8 cellular contexts compared by ENCODE assay signal in the genomic region with DNA sequence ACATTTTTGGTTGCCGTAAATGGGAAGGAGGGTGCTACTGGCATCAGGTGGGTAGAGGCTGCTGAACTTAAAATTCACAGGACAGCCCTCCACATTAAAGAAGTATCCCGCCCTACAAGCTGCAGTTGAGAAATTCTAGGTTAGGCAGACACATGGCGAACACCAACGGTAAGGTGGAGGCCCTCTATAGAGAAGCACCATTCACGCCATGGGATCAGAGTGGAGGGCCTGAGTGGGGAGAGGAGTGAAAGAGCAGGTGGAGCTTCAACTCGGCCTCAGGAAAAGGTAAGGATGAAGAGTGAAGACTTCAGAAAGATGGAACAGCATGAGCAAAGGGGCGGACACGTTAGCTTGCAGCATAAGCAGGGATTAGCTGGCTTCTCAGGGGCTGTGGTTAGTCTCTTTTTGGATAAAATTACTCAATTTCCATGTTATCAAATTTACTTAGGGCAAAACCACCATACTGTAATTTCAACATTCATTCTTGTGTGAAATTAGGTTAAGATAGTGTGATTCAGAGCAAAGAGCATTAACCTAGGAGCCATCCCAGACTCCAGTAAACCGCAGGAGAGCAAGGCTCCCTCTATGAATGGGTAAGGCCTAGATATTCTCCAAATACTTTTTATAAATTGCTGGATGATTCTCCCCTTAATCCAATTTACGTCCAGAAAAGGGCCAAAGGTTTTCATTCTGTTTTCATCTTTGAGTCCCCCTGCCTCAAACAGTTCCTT. TPM values are rescaled to one million over a fixed set of nuclear protein-coding genes. Genes with fewer than 3 reads are reported as not detected.
A peak's percentile ranks its signal among the peaks of the same experiment; 100 is the strongest.
DNase-seq lines count a peak whose midpoint lies in the region; ATAC-seq and TF ChIP-seq lines count a peak whose summit lies in the region.

No MANE protein-coding gene starts in this region.

- H3K4me3 ChIP-seq in MG63: peak overlapping the region; percentile 71

- peaks cover 38% of the 10 kb centered on the region for H3K36me3 ChIP-seq in MG63

- intact Hi-C loops in MCF 10A (cut with micrococcal nuclease): loop anchor here (1.0 to 5.0 kb wide), 2 partner anchors 56 to 590 kb away; no protein-coding TSS in a partner anchor

- no TSS peak for BruUV-seq in MCF 10A (replicated peaks; lab: Mats Ljungman, UMichigan)

- no peak for TF ChIP-seq CTCF in C4-2B (conservative IDR thresholded peaks at IDR 0.05)
- TF ChIP-seq CTCF in MCF 10A (IDR thresholded peaks at IDR 0.05; ENCODE audit: unreplicated experiment): no peak

- peak overlapping the region; percentile 92 for H3K27ac ChIP-seq in C4-2B

- H3K4me3 Mint-ChIP-seq in MCF 10A (ENCODE audit: unreplicated experiment) (peak overlapping the region; percentile 83), naive B cell (peak overlapping the region; percentile 88 to 99 (median 96))

- ATAC-seq in naive B cell (ENCODE audit: low read depth in 2 of 2): no peak
- no peak for ATAC-seq in HG03439 (IDR thresholded peaks at IDR 0.05; ENCODE audit: unreplicated experiment)

- peaks cover 48% of the 10 kb centered on the region for H3K36me3 Mint-ChIP-seq in MCF 10A (ENCODE audit: insufficient read depth, unreplicated experiment)
- peaks cover 20 to 24% of the 10 kb centered on the region in 2 donors for H3K36me3 Mint-ChIP-seq in naive B cell

- CTCF ChIA-PET in MCF 10A (lab: Yijun Ruan, JAX): interaction anchor here (0.6 to 1.3 kb wide), 3 partner anchors 56 to 666 kb away, joined by 3 to 4 read pairs (median 3); no protein-coding TSS in a partner anchor

- H3K4me1 Mint-ChIP-seq in MCF 10A (ENCODE audit: insufficient read depth, unreplicated experiment) (peaks cover 6% of the 10 kb centered on the region), naive B cell (peaks cover 17 to 28% (median 21%) of the 10 kb centered on the region in 3 donors)

- H3K27me3 ChIP-seq in MG63: no peaks in the 10 kb centered on the region

- H3K9me3 Mint-ChIP-seq in MCF 10A (ENCODE audit: unreplicated experiment) (peaks cover 20% of the 10 kb centered on the region), naive B cell (peaks cover 7 to 25% (median 19%) of the 10 kb centered on the region in 7 donors)

- DNase-seq in MG63 (no peak), MCF 10A (ENCODE audit: unreplicated experiment) (peak; percentile 11), naive B cell (no peak), glomerular visceral epithelial cell (ENCODE audit: extremely low spot score) (no peak), DMS114 treated with DMSO at 0.1 percent for 48 hours (lab: John Stamatoyannopoulos, UW; ENCODE audit: unreplicated experiment) (no peak), NOMO-1 treated with DMSO at 0.1 percent for 48 hours (lab: John Stamatoyannopoulos, UW; ENCODE audit: unreplicated experiment) (no peak)

- H3K9me3 ChIP-seq in MG63: peaks cover 28% of the 10 kb centered on the region

- H3K27ac Mint-ChIP-seq in MCF 10A (ENCODE audit: low read depth, unreplicated experiment) (peak overlapping the region; percentile 93), naive B cell (peak overlapping the region; percentile 92 to 98 (median 97))

- POLR2A ChIA-PET in MCF 10A (lab: Yijun Ruan, JAX): interaction anchor here (0.6 to 4.3 kb wide), 11 partner anchors 10 to 581 kb away, joined by 3 to 22 read pairs (median 5); a partner anchor contains a TSS

- H3K27me3 Mint-ChIP-seq in MCF 10A (ENCODE audit: insufficient read depth, unreplicated experiment) (no peaks in the 10 kb centered on the region), naive B cell (no peaks in the 10 kb centered on the region)

RNA-seq across cellular contexts. Expression of a gene that starts 1.2 kb away (rescaled TPM):
- 14.4 and 41.1 TPM in 2 replicates for total RNA-seq in MG63 (2014; rRNA removed; shearing (Covaris generic); ENCODE audit: low replicate concordance)
- 11.3 and 16.5 TPM in 2 replicates for total RNA-seq in MCF 10A (2022)
- polyA plus RNA-seq in naive B cell (ENCODE audit: low read depth in 6 of 6): 10 to 100 TPM in 5 of 6 donors, 1 to 10 TPM in 1; 5.5 to 14.8 (median 12.2) TPM
